Comparison of ENCODE assay signal across 18 cellular contexts in the genomic region with DNA sequence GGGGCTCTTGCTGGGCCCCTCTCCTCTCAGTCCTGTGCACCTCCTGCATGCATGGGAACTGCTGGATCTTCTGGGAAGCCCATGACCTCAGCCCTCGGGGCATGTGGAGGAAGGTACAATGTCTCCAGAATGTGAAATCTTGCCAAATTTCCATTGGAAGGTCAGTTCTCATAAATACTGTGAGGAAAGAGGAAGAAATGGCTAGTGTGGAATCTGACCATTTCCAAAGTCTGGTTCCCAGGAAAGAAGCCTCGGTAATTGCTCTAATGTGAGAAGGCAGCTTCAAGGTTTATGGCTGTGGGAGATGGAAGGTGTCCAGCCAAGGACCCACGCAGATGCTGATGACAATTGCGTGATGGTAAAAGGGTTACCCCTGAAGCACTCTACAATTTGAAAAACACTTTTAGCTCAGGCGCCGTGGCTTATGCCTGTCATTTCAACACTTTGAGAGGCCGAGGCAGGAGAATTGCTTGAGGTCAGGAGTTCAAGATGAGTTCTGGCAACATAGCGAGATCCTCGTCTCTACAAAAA. TPM values are rescaled to one million over a fixed set of nuclear protein-coding genes. Genes with fewer than 3 reads are reported as not detected.
A peak's percentile ranks its signal among the peaks of the same experiment; 100 is the strongest.
DNase-seq lines count a peak whose midpoint lies in the region; TF ChIP-seq lines count a peak whose summit lies in the region.
"Had no signal": no experiment of that assay in that cellular context is flagged by ENCODE, and none has a peak within 500 bp of the region (broad histone marks: within the 10 kb centered on the region; RNA-seq: fewer than 3 reads in every experiment).

No MANE protein-coding gene starts in this region.

- DNase-seq in breast epithelium (ENCODE audit: low spot score in 2 of 2), result no peak
- DNase-seq in mammary epithelial cell, result no peak
- peak; percentile 97 for DNase-seq in fibroblast of villous mesenchyme (ENCODE audit: low read depth)
- peak in 4 of 5 donors; percentile 50 to 75 (median 61) for DNase-seq in ovary
- DNase-seq in uterus, result peak; percentile 65
- no peak for DNase-seq in SK-N-DZ (ENCODE audit: low spot score)
- no peak for DNase-seq in RPMI8226
- DNase-seq in dedifferentiated amniotic fluid mesenchymal stem cell (ENCODE audit: extremely low spot score), result no peak
- DNase-seq: activated T-cell treated with anti-CD3 and anti-CD28 coated beads, Interleukin-2, amount 50 U/mL, for 1 hour; NCI-H1105; NCI-H748 treated with DMSO at 0.1 percent for 48 hours; stimulated activated CD4-positive, alpha-beta T cell treated with anti-CD3 and anti-CD28 coated beads, Interleukin-4, amount 100 ng/mL, for 1 hour; stimulated activated naive CD8-positive, alpha-beta T cell treated with anti-CD3 and anti-CD28 coated beads, Interleukin-15, amount 100 ng/mL, for 72 hours had no signal

- no peak overlapping the region for H2AFZ ChIP-seq in mammary epithelial cell (ENCODE audit: low read depth, low read length)

- in situ Hi-C loops in mammary epithelial cell (cut with MboI; ENCODE audit: low sequenced_read_pairs in 2 of 2), result loop anchor here (5.0 to 10.0 kb wide), 2 partner anchors 40 to 178 kb away; no protein-coding TSS in a partner anchor

- H4K20me1 ChIP-seq in mammary epithelial cell (ENCODE audit: insufficient read depth, low read length), result no peaks in the 10 kb centered on the region

- CTCF ChIA-PET in mammary epithelial cell (lab: Charles Lee; ENCODE audit: low non-redundant PET), result no interaction called here

- H3K4me1 ChIP-seq in breast epithelium (peaks cover 0 to 1% of the 10 kb centered on the region in 2 donors), mammary epithelial cell (ENCODE audit: insufficient read depth, low read length) (no peaks in the 10 kb centered on the region), ovary (ENCODE audit: insufficient read depth) (peaks cover 40% of the 10 kb centered on the region), uterus (peaks cover 23 to 41% of the 10 kb centered on the region in 2 donors)

- intact Hi-C loops in breast epithelium (cut with DNase I; ENCODE audit: low total_unique reads) (no loop called here), mammary epithelial cell (cut with micrococcal nuclease) (no loop called here), ovary (cut with DNase I) (loop anchor here in 1 of 4 donors (2.0 kb wide), 1 partner anchor 18 kb away; no protein-coding TSS in a partner anchor), uterus (cut with DNase I; ENCODE audit: low total_unique reads) (no loop called here)

- peak overlapping the region in 1 of 3 donors; percentile 7 for H3K4me3 ChIP-seq in breast epithelium
- H3K4me3 ChIP-seq in mammary epithelial cell (replicated peaks in 1 of 3; ENCODE audit: insufficient read depth in 1 of 3, low read depth in 2 of 3, low read length in 3 of 3), result no peak overlapping the region
- no peak overlapping the region for H3K4me3 ChIP-seq in fibroblast of villous mesenchyme (ENCODE audit: low read depth, low read length)
- no peak overlapping the region for H3K4me3 ChIP-seq in ovary
- H3K4me3 ChIP-seq in uterus, result no peak overlapping the region
- H3K4me3 ChIP-seq: GM12878 had no signal

- no peak overlapping the region for H3K9ac ChIP-seq in mammary epithelial cell (ENCODE audit: insufficient read depth, low read length)

- no peaks in the 10 kb centered on the region for H3K79me2 ChIP-seq in mammary epithelial cell (ENCODE audit: insufficient read depth, low read length)

- H3K9me3 ChIP-seq in breast epithelium, result no peaks in the 10 kb centered on the region
- no peaks in the 10 kb centered on the region for H3K9me3 ChIP-seq in mammary epithelial cell (replicated peaks; ENCODE audit: insufficient read depth, low read length)
- H3K9me3 ChIP-seq in ovary, result no peaks in the 10 kb centered on the region
- H3K9me3 ChIP-seq in uterus, result no peaks in the 10 kb centered on the region
- H3K9me3 ChIP-seq: neutrophil had no signal

- no peak for TF ChIP-seq CTCF in breast epithelium (IDR thresholded peaks at IDR 0.05)
- TF ChIP-seq CTCF in mammary epithelial cell (conservative IDR thresholded peaks at IDR 0.05 in 1 of 2, IDR thresholded peaks at IDR 0.05 in 1 of 2; ENCODE audit: extremely low read depth in 1 of 2, insufficient read depth in 1 of 2, low read depth in 1 of 2, low read length in 2 of 2), result no peak
- TF ChIP-seq CTCF in fibroblast of villous mesenchyme (IDR thresholded peaks at IDR 0.05; ENCODE audit: insufficient read depth, low read depth, low read length), result no peak
- TF ChIP-seq CTCF in ovary (IDR thresholded peaks at IDR 0.05), result no peak
- no peak for TF ChIP-seq CTCF in uterus (IDR thresholded peaks at IDR 0.05)

- no peak for TF ChIP-seq EP300 in ovary (IDR thresholded peaks at IDR 0.05)

- no peaks in the 10 kb centered on the region for H3K36me3 ChIP-seq in breast epithelium
- no peaks in the 10 kb centered on the region for H3K36me3 ChIP-seq in mammary epithelial cell (ENCODE audit: insufficient read depth, low read length)
- no peaks in the 10 kb centered on the region for H3K36me3 ChIP-seq in ovary
- H3K36me3 ChIP-seq in uterus, result no peaks in the 10 kb centered on the region
- H3K36me3 ChIP-seq: neutrophil had no signal

- H3K27me3 ChIP-seq in breast epithelium (no peaks in the 10 kb centered on the region), mammary epithelial cell (ENCODE audit: insufficient read depth, low read length) (no peaks in the 10 kb centered on the region), ovary (no peaks in the 10 kb centered on the region), uterus (no peaks in the 10 kb centered on the region)
- H3K27me3 ChIP-seq: neutrophil had no signal

- dilution Hi-C loops in mammary epithelial cell (cut with HindIII; ENCODE audit: low sequenced_read_pairs), result no loop called here

- WGBS in mammary epithelial cell (ENCODE audit: low coverage, missing lambda C conversion rate), result 33% methylated on average over 9 of the region's 9 CpGs
- 10 to 18% (median 16%) methylated on average over 9 of the region's 9 CpGs for WGBS in ovary, 3 donors

- no peak overlapping the region for H3K4me2 ChIP-seq in mammary epithelial cell (ENCODE audit: insufficient read depth, low read depth, low read length)

- BruUV-seq in mammary epithelial cell (replicated peaks; lab: Mats Ljungman, UMichigan), result no TSS peak

- H3K27ac ChIP-seq in breast epithelium (peak overlapping the region; percentile 69 to 78), mammary epithelial cell (ENCODE audit: insufficient read depth, low read depth, low read length) (no peak overlapping the region), ovary (peak overlapping the region; percentile 59 to 87), uterus (peak overlapping the region; percentile 93 to 95)
- H3K27ac ChIP-seq: 22Rv1, epithelial cell of prostate, neutrophil had no signal

- TF ChIP-seq POLR2A in breast epithelium (IDR thresholded peaks at IDR 0.05), result no peak
- TF ChIP-seq POLR2A in ovary (IDR thresholded peaks at IDR 0.05), result no peak
- no peak for TF ChIP-seq POLR2A in uterus (IDR thresholded peaks at IDR 0.05)

RNA-seq across cellular contexts. Expression of a gene that starts 8.1 kb away (rescaled TPM):
- total RNA-seq in breast epithelium (1 to 10 TPM in 2 of 3 donors, under 1 TPM in 1; 0.64 to 5.6 (median 5.4) TPM), mammary epithelial cell (under 1 TPM in 1 of 2 donors, not detected in 1; 0.50 TPM), fibroblast of villous mesenchyme (1.3 TPM in 1 of 2 replicates, not detected in the other), ovary (under 1 TPM in 2 of 7 donors, not detected in 5; 0.47 to 0.54 TPM), uterus (1 to 10 TPM in 2 of 4 donors, not detected in 2; 1.6 to 2.3 TPM)
- polyA plus RNA-seq in mammary epithelial cell (not detected), ovary (1 to 10 TPM in 1 of 2 donors, not detected in 1; 1.7 TPM)
- not detected for polyA minus RNA-seq in mammary epithelial cell
- 1.9 and 2.3 TPM in 2 replicates for polyA plus RNA-seq in SK-N-DZ (2014; cell fraction: cytosol; rRNA removed)
- 0.50 and 4.4 TPM in 2 replicates for polyA plus RNA-seq in SK-N-DZ (2014; cell fraction: nucleus; rRNA removed)
- total RNA-seq: GM12878, SK-MEL-5 had no signal
- polyA plus RNA-seq: GM12878 had no signal

RNA-seq across cellular contexts. Expression of a gene that starts 29.3 kb away (rescaled TPM):
- total RNA-seq in breast epithelium, result 1 to 10 TPM; 3.2 to 6.6 (median 5.2) TPM
- 10 to 100 TPM in 1 of 2 donors, 1 to 10 TPM in 1; 6.8 to 10.2 TPM for total RNA-seq in mammary epithelial cell
- polyA plus RNA-seq in mammary epithelial cell, result 17.2 TPM
- 7.8 TPM for polyA minus RNA-seq in mammary epithelial cell
- total RNA-seq in fibroblast of villous mesenchyme, result 6.4 and 11.7 TPM in 2 replicates
- total RNA-seq in ovary, result 10 to 100 TPM in 2 of 7 donors, 1 to 10 TPM in 5; 5.8 to 11.5 (median 8.8) TPM
- polyA plus RNA-seq in ovary, result 10 to 100 TPM in 1 of 2 donors, 1 to 10 TPM in 1; 7.1 to 15.2 TPM
- 1 to 10 TPM in 3 of 4 donors, under 1 TPM in 1; 0.59 to 8.6 (median 5.9) TPM for total RNA-seq in uterus
- 35.5 and 36.3 TPM in 2 replicates for polyA plus RNA-seq in SK-N-DZ (2014; cell fraction: cytosol; rRNA removed)
- 32.9 and 42.1 TPM in 2 replicates for polyA plus RNA-seq in SK-N-DZ (2014; cell fraction: nucleus; rRNA removed)

RNA-seq across cellular contexts. Expression of a gene that starts 41.8 kb away (rescaled TPM):
- 10 to 100 TPM; 14.4 to 17.1 (median 16.5) TPM for total RNA-seq in breast epithelium
- 10 to 100 TPM; 50.2 to 61.6 TPM for total RNA-seq in mammary epithelial cell
- polyA plus RNA-seq in mammary epithelial cell, result 13.0 TPM
- 27.5 TPM for polyA minus RNA-seq in mammary epithelial cell
- 27.6 and 28.7 TPM in 2 replicates for total RNA-seq in fibroblast of villous mesenchyme
- total RNA-seq in ovary, result 10 to 100 TPM in 6 of 7 donors, 1 to 10 TPM in 1; 7.8 to 17.5 (median 13.0) TPM
- polyA plus RNA-seq in ovary, result 1 to 10 TPM; 5.9 to 6.8 TPM
- total RNA-seq in uterus, result 10 to 100 TPM; 13.5 to 27.0 (median 22.6) TPM
- polyA plus RNA-seq in SK-N-DZ (2014; cell fraction: cytosol; rRNA removed), result 23.4 and 28.1 TPM in 2 replicates
- polyA plus RNA-seq in SK-N-DZ (2014; cell fraction: nucleus; rRNA removed), result 15.7 and 18.4 TPM in 2 replicates

Comparison
In these comparisons a context has a peak if more than half of its experiments do, and no peak if none do; other contexts are left out.
1. DNase-seq: peak in fibroblast of villous mesenchyme (single experiment), ovary (4 of 5) and uterus (2 of 2); none in breast epithelium (0 of 2), mammary epithelial cell (single experiment), SK-N-DZ (single experiment), RPMI8226 (single experiment) and dedifferentiated amniotic fluid mesenchymal stem cell (single experiment).